In the genomic region with DNA sequence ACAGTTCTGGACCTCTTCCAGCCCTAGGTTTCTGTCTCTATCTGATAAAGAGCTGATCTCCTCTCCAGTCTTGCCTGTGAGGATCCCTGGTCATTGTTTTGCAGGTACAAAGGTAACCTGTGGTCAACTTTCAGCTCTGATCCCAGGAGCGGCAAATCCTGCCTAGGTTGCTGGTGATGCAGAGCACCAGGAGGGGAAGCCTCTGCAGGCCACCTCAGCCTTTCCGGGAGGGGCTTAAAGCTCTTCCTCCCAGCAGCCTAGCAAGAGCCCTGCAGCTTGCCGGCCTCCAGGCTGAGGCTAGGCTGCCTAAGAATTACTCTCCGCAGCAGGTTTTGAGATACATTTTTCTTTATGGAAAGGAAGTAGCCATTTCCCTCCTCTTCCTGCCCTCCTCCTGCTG, we compare ENCODE assay signal across 15 cellular contexts.
A peak's percentile ranks its signal among the peaks of the same experiment; 100 is the strongest.
DNase-seq lines count a peak whose midpoint lies in the region; ATAC-seq and TF ChIP-seq lines count a peak whose summit lies in the region.
"Had no signal": no experiment of that assay in that cellular context is flagged by ENCODE, and none has a peak within 500 bp of the region (broad histone marks: within the 10 kb centered on the region; RNA-seq: fewer than 3 reads in every experiment).

No MANE protein-coding gene starts in this region.

- no peak for TF ChIP-seq POLR2A in esophagus squamous epithelium (IDR thresholded peaks at IDR 0.05)

- H3K4me3 ChIP-seq in esophagus squamous epithelium (no peak overlapping the region), osteoblast (ENCODE audit: insufficient read depth, low read length) (no peak overlapping the region)
- H3K4me3 ChIP-seq: gastrocnemius medialis, lung had no signal

- H3K27me3 ChIP-seq in esophagus squamous epithelium (no peaks in the 10 kb centered on the region), osteoblast (ENCODE audit: insufficient read depth, low read length) (no peaks in the 10 kb centered on the region)
- H3K27me3 ChIP-seq: gastrocnemius medialis had no signal

- H4K20me1 ChIP-seq in osteoblast (ENCODE audit: insufficient read depth, low read length): peaks cover 2% of the 10 kb centered on the region

- TF ChIP-seq CTCF in esophagus squamous epithelium (IDR thresholded peaks at IDR 0.05): no peak
- no peak for TF ChIP-seq CTCF in osteoblast (IDR thresholded peaks at IDR 0.05; ENCODE audit: extremely low read depth, low read depth, low read length)
- no peak for TF ChIP-seq CTCF in GM10266 (IDR thresholded peaks at IDR 0.05; ENCODE audit: control insufficient read depth, insufficient read depth, low read depth, missing control alignments)

- H3K36me3 ChIP-seq in esophagus squamous epithelium (peaks cover 0 to 3% (median 0%) of the 10 kb centered on the region in 3 donors), osteoblast (ENCODE audit: insufficient read depth, low read length) (peaks cover 3% of the 10 kb centered on the region)
- H3K36me3 ChIP-seq: gastrocnemius medialis had no signal

- H3K4me1 ChIP-seq in esophagus squamous epithelium (peaks cover 10 to 54% (median 32%) of the 10 kb centered on the region in 3 donors), osteoblast (ENCODE audit: insufficient read depth, low read length) (peaks cover 21% of the 10 kb centered on the region)

- H3K79me2 ChIP-seq in osteoblast (ENCODE audit: insufficient read depth, low read length): peaks cover 46% of the 10 kb centered on the region

- 44 to 70% methylated on average over 2 to 4 of the region's 4 CpGs for WGBS in esophagus squamous epithelium, 2 donors

- no peak overlapping the region for H3K4me2 ChIP-seq in osteoblast (ENCODE audit: insufficient read depth, low read length)

- DNase-seq in ELF-1 (ENCODE audit: low read depth, low spot score) (peak; percentile 63), MV-4-11 (lab: John Stamatoyannopoulos, UW) (peak; percentile 31), esophagus squamous epithelium (lab: John Stamatoyannopoulos, UW) (no peak), osteoblast (ENCODE audit: insufficient read length, low spot score, missing footprints) (no peak), NCI-H2227 (lab: John Stamatoyannopoulos, UW; ENCODE audit: unreplicated experiment) (no peak), GM10266 (ENCODE audit: extremely low spot score) (no peak)
- DNase-seq: activated gamma-delta T cell treated with Interleukin-2 at 50 U/mL for 16 hours, COR-L47, cortex of kidney, gastrocnemius medialis, NCI-H446 had no signal

- peaks cover 0 to 11% (median 9%) of the 10 kb centered on the region in 3 donors for H3K9me3 ChIP-seq in esophagus squamous epithelium
- H3K9me3 ChIP-seq in osteoblast (ENCODE audit: low read depth, low read length): no peaks in the 10 kb centered on the region
- H3K9me3 ChIP-seq: gastrocnemius medialis had no signal

- no peak overlapping the region for H2AFZ ChIP-seq in osteoblast (ENCODE audit: low read length)

- H3K27ac ChIP-seq in esophagus squamous epithelium (peak overlapping the region in 3 of 4 donors; percentile 12 to 59 (median 15)), osteoblast (ENCODE audit: low read depth, low read length) (peak overlapping the region; percentile 37)

- ATAC-seq in HG02571 (IDR thresholded peaks at IDR 0.05; ENCODE audit: unreplicated experiment) (no peak), GM21529 (IDR thresholded peaks at IDR 0.05; ENCODE audit: unreplicated experiment) (no peak)
- ATAC-seq: activated CD4-positive, CD25-positive, alpha-beta regulatory T cell treated with anti-CD3 and anti-CD28 coated beads, Interleukin-2, amount 50 U/mL, for 24 hours; gastrocnemius medialis had no signal

- intact Hi-C loops in esophagus squamous epithelium (cut with DNase I): no loop called here

Comparison
In these comparisons a context has a peak if more than half of its experiments do, and no peak if none do; other contexts are left out.
1. DNase-seq: peak in ELF-1 (single experiment) and MV-4-11 (single experiment); none in esophagus squamous epithelium (single experiment), osteoblast (single experiment), NCI-H2227 (single experiment) and GM10266 (single experiment).